Comparison of ENCODE assay signal across 29 cellular contexts in genomic region chr12:51183349-51183748, GRCh38.
"Had no signal": no experiment of that assay in that cellular context is flagged by ENCODE, and none has a peak within 500 bp of the region (broad histone marks: within the 10 kb centered on the region; RNA-seq: fewer than 3 reads in every experiment).

No MANE protein-coding gene starts in this region.

- H3K27me3 ChIP-seq: colonic mucosa, dorsolateral prefrontal cortex, hepatocyte, neutrophil, ovary, spleen, testis, transverse colon had no signal

- H3K36me3 ChIP-seq: colonic mucosa, left ventricle myocardium inferior, neutrophil, ovary, prostate gland, spleen, transverse colon had no signal

- H3K27ac ChIP-seq: colonic mucosa, dorsolateral prefrontal cortex, hepatocyte, left ventricle myocardium inferior, neutrophil, ovary, prostate gland, spleen, testis, transverse colon had no signal

- DNase-seq: activated CD4-positive, alpha-beta T cell treated with anti-CD3 and anti-CD28 coated beads for 1 hour; activated CD4-positive, alpha-beta T cell treated with anti-CD3 and anti-CD28 coated beads, Interleukin-2, amount 10 ng/mL, durations not matched to agents 7 days and 5 days; activated CD8-positive, alpha-beta memory T cell treated with anti-CD3 and anti-CD28 coated beads, Interleukin-2, amount 10 ng/mL, durations not matched to agents 7 days and 5 days; activated CD8-positive, alpha-beta T cell treated with anti-CD3 and anti-CD28 coated beads for 36 hours; activated naive CD8-positive, alpha-beta T cell treated with anti-CD3 and anti-CD28 coated beads, Interleukin-2, amount 50 U/mL, for 24 hours; activated T-cell treated with anti-CD3 and anti-CD28 coated beads, Interleukin-2, amount 50 U/mL, for 48 hours; cerebellar nuclear complex; effector memory CD4-positive, alpha-beta T cell; glutamatergic neuron; islet precursor cell; naive thymus-derived CD8-positive, alpha-beta T cell; ovary; retina; spleen; stimulated activated naive CD4-positive, alpha-beta T cell treated with Interleukin-2 at 50 U/mL for 16 hours; SW 1271; T-helper 9 cell had no signal

- H3K4me3 ChIP-seq: colonic mucosa, dorsolateral prefrontal cortex, hepatocyte, left ventricle myocardium inferior, lung, ovary, prostate gland, spleen, testis, transverse colon had no signal

- H3K36me3 Mint-ChIP-seq: activated CD8-positive, alpha-beta memory T cell treated with anti-CD3 and anti-CD28 coated beads, Interleukin-2, amount 10 ng/mL, durations not matched to agents 7 days and 5 days; activated naive CD4-positive, alpha-beta T cell treated with anti-CD3 and anti-CD28 coated beads, Interleukin-2, amount 50 U/mL, for 24 hours; naive thymus-derived CD8-positive, alpha-beta T cell had no signal

- H3K9me3 ChIP-seq: colonic mucosa, left ventricle myocardium inferior, neutrophil, ovary, prostate gland, spleen, testis, transverse colon had no signal

- ATAC-seq: activated CD8-positive, alpha-beta memory T cell treated with anti-CD3 and anti-CD28 coated beads, Interleukin-2, amount 10 ng/mL, durations not matched to agents 7 days and 5 days; activated CD8-positive, alpha-beta T cell treated with anti-CD3 and anti-CD28 coated beads for 36 hours; activated naive CD8-positive, alpha-beta T cell treated with anti-CD3 and anti-CD28 coated beads, Interleukin-2, amount 50 U/mL, for 24 hours; naive thymus-derived CD8-positive, alpha-beta T cell had no signal

- H3K27me3 Mint-ChIP-seq: activated CD4-positive, alpha-beta T cell treated with anti-CD3 and anti-CD28 coated beads, Interleukin-2, amount 10 ng/mL, durations not matched to agents 7 days and 5 days; activated CD8-positive, alpha-beta memory T cell treated with anti-CD3 and anti-CD28 coated beads, Interleukin-2, amount 10 ng/mL, durations not matched to agents 7 days and 5 days; activated CD8-positive, alpha-beta T cell treated with anti-CD3 and anti-CD28 coated beads for 36 hours; activated naive CD4-positive, alpha-beta T cell treated with anti-CD3 and anti-CD28 coated beads, Interleukin-2, amount 50 U/mL, for 24 hours; activated naive CD8-positive, alpha-beta T cell treated with anti-CD3 and anti-CD28 coated beads, Interleukin-2, amount 50 U/mL, for 24 hours had no signal

- H3K4me1 ChIP-seq: colonic mucosa, prostate gland, transverse colon had no signal

- H3K4me3 Mint-ChIP-seq: activated CD4-positive, alpha-beta T cell treated with anti-CD3 and anti-CD28 coated beads, Interleukin-2, amount 10 ng/mL, durations not matched to agents 7 days and 5 days; activated CD8-positive, alpha-beta memory T cell treated with anti-CD3 and anti-CD28 coated beads, Interleukin-2, amount 10 ng/mL, durations not matched to agents 7 days and 5 days; activated CD8-positive, alpha-beta T cell treated with anti-CD3 and anti-CD28 coated beads for 36 hours; activated naive CD4-positive, alpha-beta T cell treated with anti-CD3 and anti-CD28 coated beads, Interleukin-2, amount 50 U/mL, for 24 hours; activated naive CD8-positive, alpha-beta T cell treated with anti-CD3 and anti-CD28 coated beads, Interleukin-2, amount 50 U/mL, for 24 hours; naive thymus-derived CD8-positive, alpha-beta T cell; T-helper 1 cell treated with Interleukin-12 subunit alpha and Interleukin-12 subunit beta and Interleukin-4 antibody, amounts not matched to agents 30 μg/mL and 1 μg/mL, for 36 hours had no signal

- H3K4me1 Mint-ChIP-seq: activated CD4-positive, alpha-beta T cell treated with anti-CD3 and anti-CD28 coated beads, Interleukin-2, amount 10 ng/mL, durations not matched to agents 7 days and 5 days had no signal

- H3K9me3 Mint-ChIP-seq: activated CD4-positive, alpha-beta T cell treated with anti-CD3 and anti-CD28 coated beads, Interleukin-2, amount 10 ng/mL, durations not matched to agents 7 days and 5 days; activated CD8-positive, alpha-beta T cell treated with anti-CD3 and anti-CD28 coated beads for 36 hours; activated naive CD4-positive, alpha-beta T cell treated with anti-CD3 and anti-CD28 coated beads, Interleukin-2, amount 50 U/mL, for 24 hours; activated naive CD8-positive, alpha-beta T cell treated with anti-CD3 and anti-CD28 coated beads, Interleukin-2, amount 50 U/mL, for 24 hours; activated T-helper 2 cell treated with anti-CD3 and anti-CD28 coated beads, Interferon-gamma antibody, Interleukin-2, Interleukin-4, amounts not matched to agents 10 μg/mL and 5 μg/mL and 100 μg/mL, durations not matched to agents 14 hours and 24 hours and 36 hours; naive thymus-derived CD8-positive, alpha-beta T cell; T-helper 1 cell treated with Interleukin-12 subunit alpha and Interleukin-12 subunit beta and Interleukin-4 antibody, amounts not matched to agents 30 μg/mL and 1 μg/mL, for 36 hours had no signal

- H3K27ac Mint-ChIP-seq: activated CD4-positive, alpha-beta T cell treated with anti-CD3 and anti-CD28 coated beads, Interleukin-2, amount 10 ng/mL, durations not matched to agents 7 days and 5 days; activated CD8-positive, alpha-beta memory T cell treated with anti-CD3 and anti-CD28 coated beads, Interleukin-2, amount 10 ng/mL, durations not matched to agents 7 days and 5 days; activated naive CD4-positive, alpha-beta T cell treated with anti-CD3 and anti-CD28 coated beads, Interleukin-2, amount 50 U/mL, for 24 hours; activated naive CD8-positive, alpha-beta T cell treated with anti-CD3 and anti-CD28 coated beads, Interleukin-2, amount 50 U/mL, for 24 hours; activated T-helper 2 cell treated with anti-CD3 and anti-CD28 coated beads, Interferon-gamma antibody, Interleukin-2, Interleukin-4, amounts not matched to agents 10 μg/mL and 5 μg/mL and 100 μg/mL, durations not matched to agents 14 hours and 24 hours and 36 hours; naive thymus-derived CD8-positive, alpha-beta T cell; T-helper 1 cell treated with Interleukin-12 subunit alpha and Interleukin-12 subunit beta and Interleukin-4 antibody, amounts not matched to agents 30 μg/mL and 1 μg/mL, for 36 hours had no signal
